Comparison of ENCODE assay signal across 1 cellular context in the genomic region with DNA sequence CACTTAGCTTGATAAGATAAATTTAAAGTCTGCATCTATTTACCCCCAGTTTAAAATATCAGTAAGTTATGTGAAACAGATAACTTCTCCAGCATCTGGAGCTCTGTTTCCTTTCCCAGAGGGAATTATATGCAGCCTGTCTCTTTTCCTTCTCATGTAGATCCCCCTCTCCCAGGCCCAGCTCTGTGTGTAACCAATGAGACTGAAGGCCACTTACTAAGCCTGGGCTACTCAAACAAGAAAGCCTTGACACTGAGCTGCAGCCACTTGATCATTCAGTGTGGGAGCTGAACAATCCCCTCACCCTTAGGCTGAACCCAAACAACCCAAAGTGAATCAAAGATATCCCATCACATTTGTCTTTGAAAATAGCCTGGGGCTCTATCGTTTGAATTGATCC.
TF ChIP-seq lines count a peak whose summit lies in the region.

No MANE protein-coding gene starts in this region.

TF ChIP-seq in H1, 55 proteins besides CTCF, POLR2A, EP300 and RAD21:
- TF ChIP-seq TBP (IDR thresholded peaks at IDR 0.05; ENCODE audit: low read depth, low read length), result no peak
